In genomic region chr3:160885791-160886286, GRCh38 we compare ENCODE assay signal across 8 cellular contexts.
DNase-seq lines count a peak whose midpoint lies in the region; ATAC-seq and TF ChIP-seq lines count a peak whose summit lies in the region.

No MANE protein-coding gene starts in this region.

- no peaks in the 10 kb centered on the region for H4K20me1 ChIP-seq in KMS-11 (ENCODE audit: insufficient read depth)

- TF ChIP-seq POLR2A in vagina (IDR thresholded peaks at IDR 0.05): no peak

- H3K4me3 ChIP-seq in KMS-11 (IDR thresholded peaks at IDR 0.05; ENCODE audit: insufficient read depth, low read depth, low read length): peak overlapping the region; percentile 93
- no peak overlapping the region for H3K4me3 ChIP-seq in lung
- no peak overlapping the region for H3K4me3 ChIP-seq in vagina

- ATAC-seq in GM21619 (IDR thresholded peaks at IDR 0.05; ENCODE audit: unreplicated experiment): peak; percentile 36
- ATAC-seq in lung (ENCODE audit: insufficient read depth, low FRiP score): peak; percentile 19

- peak overlapping the region; percentile 63 for H3K9ac ChIP-seq in KMS-11

- H3K9me3 ChIP-seq in lung (ENCODE audit: control insufficient read depth in 2 of 2, insufficient read depth in 1 of 2, low read length in 1 of 2) (no peaks in the 10 kb centered on the region), vagina (no peaks in the 10 kb centered on the region)

- peak overlapping the region; percentile 36; the same call in 1 of the 2 replicates for H2AFZ ChIP-seq in KMS-11 (ENCODE audit: low read depth)

- H3K4me1 ChIP-seq in KMS-11 (ENCODE audit: low read depth, poor library complexity, severe bottlenecking) (peaks cover 71% of the 10 kb centered on the region), lung (ENCODE audit: control insufficient read depth in 2 of 2, insufficient read depth in 2 of 2, low read length in 2 of 2) (peaks cover 2 to 3% of the 10 kb centered on the region in 2 donors), vagina (peaks cover 10% of the 10 kb centered on the region)

- WGBS in lung, 2 donors: 61 to 72% methylated on average over 5 of the region's 5 CpGs

- no peaks in the 10 kb centered on the region for H3K27me3 ChIP-seq in KMS-11 (ENCODE audit: insufficient read depth, low read depth)
- no peaks in the 10 kb centered on the region for H3K27me3 ChIP-seq in lung (ENCODE audit: control insufficient read depth, insufficient read depth)
- no peaks in the 10 kb centered on the region for H3K27me3 ChIP-seq in vagina

- no peaks in the 10 kb centered on the region; the same call in 1 of the 2 replicates for H3K79me2 ChIP-seq in KMS-11 (ENCODE audit: insufficient read depth, low read depth)

- H3K4me2 ChIP-seq in KMS-11: peak overlapping the region; percentile 98

- intact Hi-C loops in vagina (cut with DNase I): no loop called here

- H3K27ac ChIP-seq in KMS-11 (peak overlapping the region; percentile 83), lung (ENCODE audit: low read depth in 1 of 2, low read length in 1 of 2) (no peak overlapping the region), vagina (no peak overlapping the region)

- H3K36me3 ChIP-seq in KMS-11 (ENCODE audit: insufficient read depth) (no peaks in the 10 kb centered on the region), lung (ENCODE audit: control insufficient read depth in 2 of 2, insufficient read depth in 2 of 2, low read length in 2 of 2) (no peaks in the 10 kb centered on the region), vagina (no peaks in the 10 kb centered on the region)

- DNase-seq in DMS 273 (lab: John Stamatoyannopoulos, UW; ENCODE audit: unreplicated experiment) (peak; percentile 99), amygdala (lab: John Stamatoyannopoulos, UW) (peak in 43 of 56 donors; percentile 2 to 80 (median 34)), lung (ENCODE audit: low spot score) (peak; percentile 35), vagina (ENCODE audit: extremely low spot score in 2 of 2) (no peak), NOMO-1 treated with dmso at 0.1 percent for 144 hours (lab: John Stamatoyannopoulos, UW; ENCODE audit: unreplicated experiment) (no peak), OCI-M2 (lab: John Stamatoyannopoulos, UW; ENCODE audit: unreplicated experiment) (no peak)

- TF ChIP-seq CTCF in KMS-11 (conservative IDR thresholded peaks at IDR 0.05; ENCODE audit: low read depth, low read length) (no peak), lung (IDR thresholded peaks at IDR 0.05; ENCODE audit: control extremely low read depth, extremely low read depth) (no peak), vagina (IDR thresholded peaks at IDR 0.05) (no peak)

Comparison
In these comparisons a context has a peak if more than half of its experiments do, and no peak if none do; other contexts are left out.
1. DNase-seq: peak in DMS 273 (single experiment), amygdala (43 of 56) and lung (single experiment); none in vagina (0 of 2), NOMO-1 treated with dmso at 0.1 percent for 144 hours (single experiment) and OCI-M2 (single experiment).